Comparison of ENCODE assay signal across 1 cellular context in genomic region chr6:154430494-154430919, GRCh38.
TF ChIP-seq lines count a peak whose summit lies in the region.

No MANE protein-coding gene starts in this region.

TF ChIP-seq in HepG2, 621 proteins besides CTCF, POLR2A, EP300 and RAD21 (continued from another document and continues in another):
- TF ChIP-seq, protein P1, sequence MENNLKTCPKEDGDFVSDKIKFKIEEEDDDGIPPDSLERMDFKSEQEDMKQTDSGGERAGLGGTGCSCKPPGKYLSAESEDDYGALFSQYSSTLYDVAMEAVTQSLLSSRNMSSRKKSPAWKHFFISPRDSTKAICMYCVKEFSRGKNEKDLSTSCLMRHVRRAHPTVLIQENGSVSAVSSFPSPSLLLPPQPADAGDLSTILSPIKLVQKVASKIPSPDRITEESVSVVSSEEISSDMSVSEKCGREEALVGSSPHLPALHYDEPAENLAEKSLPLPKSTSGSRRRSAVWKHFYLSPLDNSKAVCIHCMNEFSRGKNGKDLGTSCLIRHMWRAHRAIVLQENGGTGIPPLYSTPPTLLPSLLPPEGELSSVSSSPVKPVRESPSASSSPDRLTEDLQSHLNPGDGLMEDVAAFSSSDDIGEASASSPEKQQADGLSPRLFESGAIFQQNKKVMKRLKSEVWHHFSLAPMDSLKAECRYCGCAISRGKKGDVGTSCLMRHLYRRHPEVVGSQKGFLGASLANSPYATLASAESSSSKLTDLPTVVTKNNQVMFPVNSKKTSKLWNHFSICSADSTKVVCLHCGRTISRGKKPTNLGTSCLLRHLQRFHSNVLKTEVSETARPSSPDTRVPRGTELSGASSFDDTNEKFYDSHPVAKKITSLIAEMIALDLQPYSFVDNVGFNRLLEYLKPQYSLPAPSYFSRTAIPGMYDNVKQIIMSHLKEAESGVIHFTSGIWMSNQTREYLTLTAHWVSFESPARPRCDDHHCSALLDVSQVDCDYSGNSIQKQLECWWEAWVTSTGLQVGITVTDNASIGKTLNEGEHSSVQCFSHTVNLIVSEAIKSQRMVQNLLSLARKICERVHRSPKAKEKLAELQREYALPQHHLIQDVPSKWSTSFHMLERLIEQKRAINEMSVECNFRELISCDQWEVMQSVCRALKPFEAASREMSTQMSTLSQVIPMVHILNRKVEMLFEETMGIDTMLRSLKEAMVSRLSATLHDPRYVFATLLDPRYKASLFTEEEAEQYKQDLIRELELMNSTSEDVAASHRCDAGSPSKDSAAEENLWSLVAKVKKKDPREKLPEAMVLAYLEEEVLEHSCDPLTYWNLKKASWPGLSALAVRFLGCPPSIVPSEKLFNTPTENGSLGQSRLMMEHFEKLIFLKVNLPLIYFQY (CRISPR knock-in tag; IDR thresholded peaks at IDR 0.05; ENCODE audit: borderline replicate concordance): no peak
- TF ChIP-seq, protein P2, sequence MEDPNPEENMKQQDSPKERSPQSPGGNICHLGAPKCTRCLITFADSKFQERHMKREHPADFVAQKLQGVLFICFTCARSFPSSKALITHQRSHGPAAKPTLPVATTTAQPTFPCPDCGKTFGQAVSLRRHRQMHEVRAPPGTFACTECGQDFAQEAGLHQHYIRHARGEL (CRISPR knock-in tag; IDR thresholded peaks at IDR 0.05): no peak
- TF ChIP-seq SRSF1 (optimal IDR thresholded peaks at IDR 0.05; ENCODE audit: low read depth, low read length) (no peak), HNF1A (IDR thresholded peaks at IDR 0.05; ENCODE audit: low read depth) (peak; percentile 94), HNF1A (CRISPR knock-in tag; IDR thresholded peaks at IDR 0.05; ENCODE audit: borderline replicate concordance) (peak; percentile 97), ZFY (CRISPR knock-in tag; IDR thresholded peaks at IDR 0.05) (no peak), NBN (conservative IDR thresholded peaks at IDR 0.05) (no peak), STAT5B (CRISPR knock-in tag; IDR thresholded peaks at IDR 0.05) (no peak), BATF2 (CRISPR knock-in tag; IDR thresholded peaks at IDR 0.05) (no peak), SMAD9 (CRISPR knock-in tag; IDR thresholded peaks at IDR 0.05) (no peak), ZBTB14 (CRISPR knock-in tag; IDR thresholded peaks at IDR 0.05) (no peak), CCAR2 (optimal IDR thresholded peaks at IDR 0.05; ENCODE audit: low read depth, low read length) (no peak), ZSCAN31 (CRISPR knock-in tag; IDR thresholded peaks at IDR 0.05; ENCODE audit: low read depth) (0 out of 2 replicates have a peak, but pooled peaks have one; percentile 42), ZMYM3 (CRISPR knock-in tag; IDR thresholded peaks at IDR 0.05) (no peak; the same call in 1 of the 2 replicates), SSRP1 (CRISPR knock-in tag; IDR thresholded peaks at IDR 0.05) (no peak), REL (CRISPR knock-in tag; conservative IDR thresholded peaks at IDR 0.05) (no peak), ZNF775 (CRISPR knock-in tag; IDR thresholded peaks at IDR 0.05; ENCODE audit: borderline replicate concordance) (no peak), ZNF431 (CRISPR knock-in tag; IDR thresholded peaks at IDR 0.05; ENCODE audit: borderline replicate concordance, low read depth) (no peak; the same call in 1 of the 2 replicates), ZSCAN9 (CRISPR knock-in tag; IDR thresholded peaks at IDR 0.05; ENCODE audit: borderline replicate concordance) (peak; percentile 21; the same call in 1 of the 2 replicates), ZNF10 (CRISPR knock-in tag; IDR thresholded peaks at IDR 0.05; ENCODE audit: borderline replicate concordance, low read depth) (no peak), ARID2 (CRISPR knock-in tag; IDR thresholded peaks at IDR 0.05; ENCODE audit: borderline replicate concordance) (no peak), ZSCAN29 (CRISPR knock-in tag; conservative IDR thresholded peaks at IDR 0.05) (no peak), ZNF788 (CRISPR knock-in tag; IDR thresholded peaks at IDR 0.05; ENCODE audit: borderline replicate concordance) (no peak), ZNF710 (CRISPR knock-in tag; IDR thresholded peaks at IDR 0.05; ENCODE audit: borderline replicate concordance) (no peak), E2F2 (CRISPR knock-in tag; IDR thresholded peaks at IDR 0.05; ENCODE audit: borderline replicate concordance) (no peak), TAF15 (IDR thresholded peaks at IDR 0.05; ENCODE audit: low read depth, low read length, poor library complexity, severe bottlenecking) (no peak), ZIK1 (CRISPR knock-in tag; IDR thresholded peaks at IDR 0.05; ENCODE audit: borderline replicate concordance, low read depth) (no peak), MIER2 (CRISPR knock-in tag; IDR thresholded peaks at IDR 0.05) (0 out of 2 replicates have a peak, but pooled peaks have one; percentile 27), ZNF563 (CRISPR knock-in tag; IDR thresholded peaks at IDR 0.05) (no peak), ZNF75D (CRISPR knock-in tag; IDR thresholded peaks at IDR 0.05; ENCODE audit: borderline replicate concordance) (no peak), ZNF296 (CRISPR knock-in tag; conservative IDR thresholded peaks at IDR 0.05) (no peak), NCOA1 (CRISPR knock-in tag; IDR thresholded peaks at IDR 0.05) (no peak), RARA (CRISPR knock-in tag; IDR thresholded peaks at IDR 0.05) (peak; percentile 81), ZNF672 (CRISPR knock-in tag; IDR thresholded peaks at IDR 0.05) (no peak), TFDP1 (CRISPR knock-in tag; IDR thresholded peaks at IDR 0.05; ENCODE audit: borderline replicate concordance) (no peak), ZNF749 (CRISPR knock-in tag; IDR thresholded peaks at IDR 0.05; ENCODE audit: borderline replicate concordance) (no peak), ZBTB1 (CRISPR knock-in tag; IDR thresholded peaks at IDR 0.05; ENCODE audit: borderline replicate concordance) (no peak), TCF7L2 (IDR thresholded peaks at IDR 0.05; ENCODE audit: low read depth, low read length) (no peak), ZNF207 (IDR thresholded peaks at IDR 0.05; ENCODE audit: borderline replicate concordance) (no peak), DDIT3 (CRISPR knock-in tag; IDR thresholded peaks at IDR 0.05) (no peak; the same call in 1 of the 2 replicates), ZFP36L2 (CRISPR knock-in tag; IDR thresholded peaks at IDR 0.05) (no peak)
- TF ChIP-seq, protein P3, sequence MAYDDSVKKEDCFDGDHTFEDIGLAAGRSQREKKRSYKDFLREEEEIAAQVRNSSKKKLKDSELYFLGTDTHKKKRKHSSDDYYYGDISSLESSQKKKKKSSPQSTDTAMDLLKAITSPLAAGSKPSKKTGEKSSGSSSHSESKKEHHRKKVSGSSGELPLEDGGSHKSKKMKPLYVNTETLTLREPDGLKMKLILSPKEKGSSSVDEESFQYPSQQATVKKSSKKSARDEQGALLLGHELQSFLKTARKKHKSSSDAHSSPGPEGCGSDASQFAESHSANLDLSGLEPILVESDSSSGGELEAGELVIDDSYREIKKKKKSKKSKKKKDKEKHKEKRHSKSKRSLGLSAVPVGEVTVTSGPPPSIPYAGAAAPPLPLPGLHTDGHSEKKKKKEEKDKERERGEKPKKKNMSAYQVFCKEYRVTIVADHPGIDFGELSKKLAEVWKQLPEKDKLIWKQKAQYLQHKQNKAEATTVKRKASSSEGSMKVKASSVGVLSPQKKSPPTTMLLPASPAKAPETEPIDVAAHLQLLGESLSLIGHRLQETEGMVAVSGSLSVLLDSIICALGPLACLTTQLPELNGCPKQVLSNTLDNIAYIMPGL (CRISPR knock-in tag; IDR thresholded peaks at IDR 0.05; ENCODE audit: borderline replicate concordance in 1 of 2, low read depth in 1 of 2): no peak
- TF ChIP-seq, protein P4, sequence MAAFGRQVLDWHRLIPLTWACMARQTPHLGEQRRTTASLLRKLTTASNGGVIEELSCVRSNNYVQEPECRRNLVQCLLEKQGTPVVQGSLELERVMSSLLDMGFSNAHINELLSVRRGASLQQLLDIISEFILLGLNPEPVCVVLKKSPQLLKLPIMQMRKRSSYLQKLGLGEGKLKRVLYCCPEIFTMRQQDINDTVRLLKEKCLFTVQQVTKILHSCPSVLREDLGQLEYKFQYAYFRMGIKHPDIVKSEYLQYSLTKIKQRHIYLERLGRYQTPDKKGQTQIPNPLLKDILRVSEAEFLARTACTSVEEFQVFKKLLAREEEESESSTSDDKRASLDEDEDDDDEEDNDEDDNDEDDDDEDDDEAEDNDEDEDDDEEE (CRISPR knock-in tag; IDR thresholded peaks at IDR 0.05): no peak
- TF ChIP-seq, protein P5, sequence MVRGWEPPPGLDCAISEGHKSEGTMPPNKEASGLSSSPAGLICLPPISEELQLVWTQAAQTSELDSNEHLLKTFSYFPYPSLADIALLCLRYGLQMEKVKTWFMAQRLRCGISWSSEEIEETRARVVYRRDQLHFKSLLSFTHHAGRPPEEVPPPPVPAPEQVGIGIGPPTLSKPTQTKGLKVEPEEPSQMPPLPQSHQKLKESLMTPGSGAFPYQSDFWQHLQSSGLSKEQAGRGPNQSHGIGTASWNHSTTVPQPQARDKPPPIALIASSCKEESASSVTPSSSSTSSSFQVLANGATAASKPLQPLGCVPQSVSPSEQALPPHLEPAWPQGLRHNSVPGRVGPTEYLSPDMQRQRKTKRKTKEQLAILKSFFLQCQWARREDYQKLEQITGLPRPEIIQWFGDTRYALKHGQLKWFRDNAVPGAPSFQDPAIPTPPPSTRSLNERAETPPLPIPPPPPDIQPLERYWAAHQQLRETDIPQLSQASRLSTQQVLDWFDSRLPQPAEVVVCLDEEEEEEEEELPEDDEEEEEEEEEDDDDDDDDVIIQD (CRISPR knock-in tag; IDR thresholded peaks at IDR 0.05; ENCODE audit: low read depth): peak; percentile 97
